Comparison of ENCODE assay signal across 1 cellular context in genomic region chr2:111048856-111049551, GRCh38.
TF ChIP-seq lines count a peak whose summit lies in the region.

No MANE protein-coding gene starts in this region.

TF ChIP-seq in HEK293T, 16 proteins besides CTCF, POLR2A, EP300 and RAD21 (continued from another document):
- TF ChIP-seq NFRKB (IDR thresholded peaks at IDR 0.05), result no peak
- no peak for TF ChIP-seq ARNT (IDR thresholded peaks at IDR 0.05)
